Comparison of ENCODE assay signal across 8 cellular contexts in the genomic region with DNA sequence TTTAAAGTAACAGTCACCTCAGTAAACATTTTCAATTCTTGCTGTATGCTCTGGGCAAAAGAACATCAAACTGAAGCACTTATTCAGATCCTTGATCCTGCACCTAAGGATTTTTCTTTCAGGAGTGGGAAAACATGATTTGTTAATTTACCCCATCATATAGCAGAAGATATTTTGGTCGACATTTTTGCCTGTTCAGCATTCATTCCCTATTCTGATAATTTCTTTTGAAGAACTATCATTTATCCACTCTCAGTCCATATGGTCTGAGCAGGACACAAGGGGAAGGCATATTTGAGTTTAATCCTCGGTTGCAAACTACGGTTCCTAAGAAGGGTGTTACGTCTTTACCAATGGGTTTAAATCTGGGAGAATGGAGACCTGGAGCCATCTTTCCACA. TPM values are rescaled to one million over a fixed set of nuclear protein-coding genes. Genes with fewer than 3 reads are reported as not detected.
A peak's percentile ranks its signal among the peaks of the same experiment; 100 is the strongest.
DNase-seq lines count a peak whose midpoint lies in the region; ATAC-seq and TF ChIP-seq lines count a peak whose summit lies in the region.

No MANE protein-coding gene starts in this region.

- peak overlapping the region; percentile 78 to 81 for H3K4me3 ChIP-seq in SK-N-SH (ENCODE audit: low read depth in 2 of 2, low read length in 1 of 2)

- TF ChIP-seq RAD21 in SK-N-SH (IDR thresholded peaks at IDR 0.05; ENCODE audit: low read length), result no peak

- no peak for DNase-seq in SK-N-SH
- no peak for DNase-seq in WTC11 (ENCODE audit: low spot score)
- no peak for DNase-seq in foreskin keratinocyte
- DNase-seq in stimulated activated effector memory CD8-positive, alpha-beta T cell treated with anti-CD3 and anti-CD28 coated beads, Interleukin-12 subunit alpha, Interleukin-12 subunit beta, amount 100 ng/mL, for 72 hours (ENCODE audit: low spot score in 2 of 2), result no peak
- no peak for DNase-seq in omental fat pad (ENCODE audit: low spot score)
- DNase-seq in NCI-H748 (lab: John Stamatoyannopoulos, UW; ENCODE audit: unreplicated experiment), result no peak

- H3K79me2 ChIP-seq in SK-N-SH (ENCODE audit: insufficient read depth), result peaks cover 24% of the 10 kb centered on the region

- no peaks in the 10 kb centered on the region for H3K9me2 ChIP-seq in SK-N-SH

- no peak for TF ChIP-seq CTCF in SK-N-SH (IDR thresholded peaks at IDR 0.05)
- no peak for TF ChIP-seq CTCF in WTC11 (IDR thresholded peaks at IDR 0.05)
- TF ChIP-seq CTCF in foreskin keratinocyte (conservative IDR thresholded peaks at IDR 0.05), result no peak
- no peak for TF ChIP-seq CTCF in omental fat pad (IDR thresholded peaks at IDR 0.05)

- 86% methylated on average over 4 of the region's 4 CpGs for WGBS in SK-N-SH (ENCODE audit: low lambda C conversion rate)

- H3F3A ChIP-seq in SK-N-SH (replicated peaks; ENCODE audit: insufficient read depth), result peaks cover 49% of the 10 kb centered on the region

- peak overlapping the region; percentile 95 for H2AFZ ChIP-seq in SK-N-SH (ENCODE audit: low read depth)

- H3K27me3 ChIP-seq in SK-N-SH (ENCODE audit: insufficient read depth) (no peaks in the 10 kb centered on the region), foreskin keratinocyte (no peaks in the 10 kb centered on the region)

- CTCF ChIA-PET in SK-N-SH (lab: Yijun Ruan, JAX) (no interaction called here), WTC11 (lab: Charles Lee) (no interaction called here)

- H3K9me3 ChIP-seq in SK-N-SH, result no peaks in the 10 kb centered on the region

- peaks cover 50% of the 10 kb centered on the region for H3K4me1 Mint-ChIP-seq in WTC11
- peaks cover 31% of the 10 kb centered on the region for H3K4me1 Mint-ChIP-seq in stimulated activated effector memory CD8-positive, alpha-beta T cell treated with anti-CD3 and anti-CD28 coated beads, Interleukin-12 subunit alpha, Interleukin-12 subunit beta, amount 100 ng/mL, for 72 hours

- H3K9me3 Mint-ChIP-seq in WTC11, result peaks cover 7% of the 10 kb centered on the region
- no peaks in the 10 kb centered on the region for H3K9me3 Mint-ChIP-seq in stimulated activated effector memory CD8-positive, alpha-beta T cell treated with anti-CD3 and anti-CD28 coated beads, Interleukin-12 subunit alpha, Interleukin-12 subunit beta, amount 100 ng/mL, for 72 hours

- no peaks in the 10 kb centered on the region for H3K36me3 ChIP-seq in SK-N-SH (replicated peaks in 1 of 2; ENCODE audit: control insufficient read depth in 1 of 2, insufficient read depth in 2 of 2, low read length in 1 of 2)

- H4K20me1 ChIP-seq in SK-N-SH (ENCODE audit: insufficient read depth), result peaks cover 4% of the 10 kb centered on the region; the same call in 1 of the 2 replicates

- TF ChIP-seq EP300 in SK-N-SH (IDR thresholded peaks at IDR 0.05; ENCODE audit: borderline replicate concordance in 1 of 2, low read depth in 1 of 2, low read length in 1 of 2), result no peak

- ATAC-seq in SK-N-SH treated with all-trans-retinoic acid at 6 μM for 48 hours, result no peak
- no peak for ATAC-seq in WTC11
- ATAC-seq in foreskin keratinocyte, result no peak
- no peak for ATAC-seq in stimulated activated effector memory CD8-positive, alpha-beta T cell treated with anti-CD3 and anti-CD28 coated beads, Interleukin-12 subunit alpha, Interleukin-12 subunit beta, amount 100 ng/mL, for 72 hours
- no peak for ATAC-seq in GM21515 (IDR thresholded peaks at IDR 0.05; ENCODE audit: unreplicated experiment)
- ATAC-seq in omental fat pad (ENCODE audit: low FRiP score), result no peak

- peak overlapping the region; percentile 91 for H3K4me3 Mint-ChIP-seq in WTC11
- peak overlapping the region; percentile 80 for H3K4me3 Mint-ChIP-seq in stimulated activated effector memory CD8-positive, alpha-beta T cell treated with anti-CD3 and anti-CD28 coated beads, Interleukin-12 subunit alpha, Interleukin-12 subunit beta, amount 100 ng/mL, for 72 hours

- H3K4me2 ChIP-seq in SK-N-SH, result peak overlapping the region; percentile 87

- peak overlapping the region; percentile 89; the same call in 1 of the 2 replicates for H3K9ac ChIP-seq in SK-N-SH

- peak overlapping the region; percentile 93 to 98 for H3K27ac ChIP-seq in SK-N-SH (ENCODE audit: low read depth in 2 of 2, low read length in 1 of 2)
- H3K27ac ChIP-seq in foreskin keratinocyte, result peak overlapping the region; percentile 90

- peak overlapping the region; percentile 97 for H3K27ac Mint-ChIP-seq in WTC11
- no peak overlapping the region for H3K27ac Mint-ChIP-seq in stimulated activated effector memory CD8-positive, alpha-beta T cell treated with anti-CD3 and anti-CD28 coated beads, Interleukin-12 subunit alpha, Interleukin-12 subunit beta, amount 100 ng/mL, for 72 hours

- peaks cover 3% of the 10 kb centered on the region; the same call in 1 of the 2 replicates for H3K36me3 Mint-ChIP-seq in WTC11
- H3K36me3 Mint-ChIP-seq in stimulated activated effector memory CD8-positive, alpha-beta T cell treated with anti-CD3 and anti-CD28 coated beads, Interleukin-12 subunit alpha, Interleukin-12 subunit beta, amount 100 ng/mL, for 72 hours, result peaks cover 13% of the 10 kb centered on the region

- no peaks in the 10 kb centered on the region for H3K27me3 Mint-ChIP-seq in WTC11 (ENCODE audit: low read depth)

- POLR2A ChIA-PET in SK-N-SH (lab: Yijun Ruan, JAX), result no interaction called here
- POLR2A ChIA-PET in WTC11 (lab: Charles Lee), result no interaction called here

- H3K4me1 ChIP-seq in SK-N-SH (ENCODE audit: control insufficient read depth in 1 of 2, insufficient read depth in 2 of 2, low read depth in 1 of 2, low read length in 1 of 2) (peaks cover 10% of the 10 kb centered on the region in 2 experiments), foreskin keratinocyte (peaks cover 32% of the 10 kb centered on the region)

TF ChIP-seq in SK-N-SH, 30 proteins besides CTCF, POLR2A, EP300 and RAD21 (continues in another document):
- no peak for TF ChIP-seq EZH2phosphoT487 (IDR thresholded peaks at IDR 0.05; ENCODE audit: borderline replicate concordance, low read depth)
- no peak for TF ChIP-seq GABPA (IDR thresholded peaks at IDR 0.05; ENCODE audit: low read depth)
- no peak for TF ChIP-seq NRF1 (IDR thresholded peaks at IDR 0.05; ENCODE audit: low read depth, low read length)
- no peak for TF ChIP-seq RFX5 (IDR thresholded peaks at IDR 0.05; ENCODE audit: low read length)
- TF ChIP-seq FOXJ3 (CRISPR knock-in tag; IDR thresholded peaks at IDR 0.05), result no peak
- TF ChIP-seq, protein P1, sequence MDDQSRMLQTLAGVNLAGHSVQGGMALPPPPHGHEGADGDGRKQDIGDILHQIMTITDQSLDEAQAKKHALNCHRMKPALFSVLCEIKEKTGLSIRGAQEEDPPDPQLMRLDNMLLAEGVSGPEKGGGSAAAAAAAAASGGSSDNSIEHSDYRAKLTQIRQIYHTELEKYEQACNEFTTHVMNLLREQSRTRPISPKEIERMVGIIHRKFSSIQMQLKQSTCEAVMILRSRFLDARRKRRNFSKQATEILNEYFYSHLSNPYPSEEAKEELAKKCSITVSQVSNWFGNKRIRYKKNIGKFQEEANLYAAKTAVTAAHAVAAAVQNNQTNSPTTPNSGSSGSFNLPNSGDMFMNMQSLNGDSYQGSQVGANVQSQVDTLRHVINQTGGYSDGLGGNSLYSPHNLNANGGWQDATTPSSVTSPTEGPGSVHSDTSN (IDR thresholded peaks at IDR 0.05), result no peak

TF ChIP-seq in SK-N-SH treated with all-trans-retinoic acid at 6 μM for 48 hours, 23 proteins besides CTCF, POLR2A, EP300 and RAD21 (continues in another document):
- TF ChIP-seq ZNF8 (CRISPR knock-in tag; IDR thresholded peaks at IDR 0.05), result no peak
- TF ChIP-seq, protein P2, sequence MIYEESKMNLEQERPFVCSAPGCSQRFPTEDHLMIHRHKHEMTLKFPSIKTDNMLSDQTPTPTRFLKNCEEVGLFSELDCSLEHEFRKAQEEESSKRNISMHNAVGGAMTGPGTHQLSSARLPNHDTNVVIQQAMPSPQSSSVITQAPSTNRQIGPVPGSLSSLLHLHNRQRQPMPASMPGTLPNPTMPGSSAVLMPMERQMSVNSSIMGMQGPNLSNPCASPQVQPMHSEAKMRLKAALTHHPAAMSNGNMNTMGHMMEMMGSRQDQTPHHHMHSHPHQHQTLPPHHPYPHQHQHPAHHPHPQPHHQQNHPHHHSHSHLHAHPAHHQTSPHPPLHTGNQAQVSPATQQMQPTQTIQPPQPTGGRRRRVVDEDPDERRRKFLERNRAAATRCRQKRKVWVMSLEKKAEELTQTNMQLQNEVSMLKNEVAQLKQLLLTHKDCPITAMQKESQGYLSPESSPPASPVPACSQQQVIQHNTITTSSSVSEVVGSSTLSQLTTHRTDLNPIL (CRISPR knock-in tag; IDR thresholded peaks at IDR 0.05; ENCODE audit: low read depth), result no peak
- no peak for TF ChIP-seq RARB (CRISPR knock-in tag; IDR thresholded peaks at IDR 0.05)
- TF ChIP-seq OSR1 (CRISPR knock-in tag; IDR thresholded peaks at IDR 0.05), result no peak
- TF ChIP-seq ZNF565 (CRISPR knock-in tag; conservative IDR thresholded peaks at IDR 0.05; ENCODE audit: low read depth), result no peak

TF ChIP-seq in WTC11, 78 proteins besides CTCF, POLR2A, EP300 and RAD21 (continues in another document):
- TF ChIP-seq ATF1 (CRISPR knock-in tag; IDR thresholded peaks at IDR 0.05) (no peak), ETV6 (CRISPR knock-in tag; IDR thresholded peaks at IDR 0.05) (no peak), FOXP1 (CRISPR knock-in tag; IDR thresholded peaks at IDR 0.05; ENCODE audit: borderline replicate concordance) (no peak), TEAD4 (CRISPR knock-in tag; IDR thresholded peaks at IDR 0.05) (no peak)
- TF ChIP-seq, protein P3, sequence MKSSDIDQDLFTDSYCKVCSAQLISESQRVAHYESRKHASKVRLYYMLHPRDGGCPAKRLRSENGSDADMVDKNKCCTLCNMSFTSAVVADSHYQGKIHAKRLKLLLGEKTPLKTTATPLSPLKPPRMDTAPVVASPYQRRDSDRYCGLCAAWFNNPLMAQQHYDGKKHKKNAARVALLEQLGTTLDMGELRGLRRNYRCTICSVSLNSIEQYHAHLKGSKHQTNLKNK (CRISPR knock-in tag; IDR thresholded peaks at IDR 0.05), result no peak

RNA-seq across cellular contexts. Expression of a gene that starts 1.2 kb away (rescaled TPM):
- polyA plus RNA-seq in SK-N-SH (2012; rRNA removed) (4.2 and 5.5 TPM in 2 replicates), foreskin keratinocyte (4.6 and 5.4 TPM in 2 replicates)
- 5.5 and 6.4 TPM in 2 replicates for polyA plus RNA-seq in SK-N-SH (2012; cell fraction: cytosol; rRNA removed)
- polyA plus RNA-seq in SK-N-SH (2012; cell fraction: nucleus; rRNA removed), result 7.1 and 10.6 TPM in 2 replicates
- total RNA-seq in WTC11 (2021) (18.6 to 18.9 TPM (median 18.6 TPM) in 3 replicates), foreskin keratinocyte (30.2 and 30.9 TPM in 2 replicates), omental fat pad (10 to 100 TPM; 18.7 to 30.4 (median 27.0) TPM)

RNA-seq across cellular contexts. Expression of a gene that starts 44.1 kb away (rescaled TPM):
- not detected in 2 replicates for polyA plus RNA-seq in SK-N-SH (2012; rRNA removed)
- not detected in 2 replicates for polyA plus RNA-seq in SK-N-SH (2012; cell fraction: cytosol; rRNA removed)
- polyA plus RNA-seq in SK-N-SH (2012; cell fraction: nucleus; rRNA removed), result not detected in 2 replicates
- 0.21 TPM in 1 of 3 replicates, not detected in the others for total RNA-seq in WTC11 (2021)
- total RNA-seq in foreskin keratinocyte, result not detected in 2 replicates
- not detected in 2 replicates for polyA plus RNA-seq in foreskin keratinocyte
- not detected for total RNA-seq in omental fat pad
